ENCODE assay signal across 1 cellular context in genomic region chr6:38153076-38153475, GRCh38.
TF ChIP-seq lines count a peak whose summit lies in the region.

No MANE protein-coding gene starts in this region.

TF ChIP-seq in H1, 55 proteins besides CTCF, POLR2A, EP300 and RAD21:
- TF ChIP-seq ZNF274 (IDR thresholded peaks at IDR 0.05; ENCODE audit: borderline replicate concordance, extremely low read depth, low read length) (no peak), GABPA (IDR thresholded peaks at IDR 0.05; ENCODE audit: borderline replicate concordance, insufficient read depth, low read length) (no peak), USF2 (IDR thresholded peaks at IDR 0.05; ENCODE audit: low read length) (no peak), TEAD4 (IDR thresholded peaks at IDR 0.05; ENCODE audit: low read depth, low read length) (no peak), E2F6 (IDR thresholded peaks at IDR 0.05) (no peak), TBP (IDR thresholded peaks at IDR 0.05; ENCODE audit: low read depth, low read length) (no peak), RFX5 (IDR thresholded peaks at IDR 0.05; ENCODE audit: borderline replicate concordance, low read depth, low read length) (no peak)
TF ChIP-seq in H1: peak in this region for 0.
